In the genomic region with DNA sequence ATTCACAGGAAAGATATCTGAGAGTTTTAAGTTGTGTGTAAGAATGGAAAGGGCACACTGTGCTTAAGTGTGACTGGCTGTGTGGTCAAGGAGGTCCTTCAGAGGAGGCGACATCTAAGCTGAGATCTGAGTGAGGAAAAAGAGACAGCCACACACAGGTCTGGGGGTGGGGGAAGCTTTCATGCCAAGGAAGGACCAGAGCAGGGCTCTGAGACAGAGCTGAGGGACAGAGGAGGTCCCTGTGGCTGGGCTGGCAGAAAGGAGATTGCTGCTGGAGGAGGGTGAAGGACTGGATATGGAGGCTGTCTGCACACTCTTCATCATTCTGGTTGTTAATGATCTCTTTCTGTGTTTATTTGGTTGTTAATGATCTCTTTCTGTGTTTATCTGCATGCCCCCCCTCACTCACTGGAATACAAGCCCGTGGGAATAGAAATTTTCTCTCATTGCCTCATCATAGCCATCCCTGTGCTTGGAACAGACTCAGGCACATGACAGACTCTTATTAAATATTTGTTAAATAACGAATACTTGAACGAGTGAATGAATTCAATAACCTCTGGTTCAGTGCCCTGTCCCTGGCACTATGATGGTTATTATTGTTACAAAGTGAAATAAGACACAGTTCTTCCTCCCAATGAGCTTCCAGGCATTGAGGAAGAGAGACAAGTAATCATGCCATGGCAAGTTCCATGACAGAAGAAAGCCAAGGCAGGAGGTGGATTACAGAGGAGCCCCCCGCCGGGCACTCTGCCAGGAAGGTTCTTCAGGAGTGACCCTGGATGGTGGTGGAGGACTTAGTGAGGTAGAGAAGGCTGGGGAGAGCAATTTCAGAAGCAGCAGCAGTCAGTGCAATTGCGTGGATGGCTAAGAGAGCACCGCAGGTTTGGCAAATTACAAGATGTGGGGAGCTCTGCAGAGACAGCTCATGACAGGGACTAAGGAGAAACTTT, we compare ENCODE assay signal across 25 cellular contexts.
DNase-seq lines count a peak whose midpoint lies in the region; ATAC-seq and TF ChIP-seq lines count a peak whose summit lies in the region.
"Had no signal": no experiment of that assay in that cellular context is flagged by ENCODE, and none has a peak within 500 bp of the region (broad histone marks: within the 10 kb centered on the region; RNA-seq: fewer than 3 reads in every experiment).

No MANE protein-coding gene starts in this region.

- no peak overlapping the region for H3K4me3 Mint-ChIP-seq in stimulated activated naive CD8-positive, alpha-beta T cell treated with anti-CD3 and anti-CD28 coated beads, Interleukin-15, amount 100 ng/mL, for 72 hours
- H3K4me3 Mint-ChIP-seq in neural crest cell, result no peak overlapping the region
- no peak overlapping the region for H3K4me3 Mint-ChIP-seq in type B pancreatic cell
- no peak overlapping the region for H3K4me3 Mint-ChIP-seq in activated naive CD8-positive, alpha-beta T cell treated with anti-CD3 and anti-CD28 coated beads for 36 hours
- H3K4me3 Mint-ChIP-seq: CD4-positive, alpha-beta T cell; GM23338; H9; HFFc6 had no signal

- DNase-seq in stimulated activated naive CD8-positive, alpha-beta T cell treated with anti-CD3 and anti-CD28 coated beads, Interleukin-15, amount 100 ng/mL, for 72 hours, result no peak
- DNase-seq in stimulated activated naive CD8-positive, alpha-beta T cell treated with anti-CD3 and anti-CD28 coated beads, Interleukin-15, Interleukin-2, amounts not matched to agents 100 U/mL and 50 U/mL, for 24 hours, result no peak
- DNase-seq in ecto neural progenitor cell (ENCODE audit: low spot score) (peak; percentile 33), neural crest cell (ENCODE audit: low read depth, low spot score) (no peak), type B pancreatic cell (ENCODE audit: extremely low spot score, unreplicated experiment) (no peak)
- no peak for DNase-seq in activated naive CD8-positive, alpha-beta T cell treated with anti-CD3 and anti-CD28 coated beads for 36 hours
- DNase-seq: CD4-positive, alpha-beta T cell; COR-L47; DMS53; H9; HFFc6; MG63; NCI-H1105 treated with DMSO at 0.1 percent for 48 hours; NCI-H146; NCI-H1930; NCI-H446; NCI-H524 treated with DMSO at 0.1 percent for 48 hours; NCI-H774; NK-92 treated with Interleukin-12 subunit alpha and Interleukin-12 subunit beta, amount 100 ng/mL, for 24 hours; PC-3; SJCRH30 had no signal

- H3K36me3 Mint-ChIP-seq in neural crest cell (ENCODE audit: low read depth) (no peaks in the 10 kb centered on the region), type B pancreatic cell (no peaks in the 10 kb centered on the region)
- no peaks in the 10 kb centered on the region for H3K36me3 Mint-ChIP-seq in activated naive CD8-positive, alpha-beta T cell treated with anti-CD3 and anti-CD28 coated beads for 36 hours

- H3K27ac Mint-ChIP-seq in stimulated activated naive CD8-positive, alpha-beta T cell treated with anti-CD3 and anti-CD28 coated beads, Interleukin-15, amount 100 ng/mL, for 72 hours, result peak overlapping the region; percentile 27 to 31
- H3K27ac Mint-ChIP-seq in neural crest cell (ENCODE audit: unreplicated experiment), result peak overlapping the region; percentile 68
- H3K27ac Mint-ChIP-seq in type B pancreatic cell, result no peak overlapping the region
- no peak overlapping the region for H3K27ac Mint-ChIP-seq in activated naive CD8-positive, alpha-beta T cell treated with anti-CD3 and anti-CD28 coated beads for 36 hours
- H3K27ac Mint-ChIP-seq: CD4-positive, alpha-beta T cell; GM23338; H9; HFFc6 had no signal

- no peak for ATAC-seq in stimulated activated naive CD8-positive, alpha-beta T cell treated with anti-CD3 and anti-CD28 coated beads, Interleukin-15, amount 100 ng/mL, for 72 hours
- ATAC-seq in stimulated activated naive CD8-positive, alpha-beta T cell treated with anti-CD3 and anti-CD28 coated beads, Interleukin-15, Interleukin-2, amounts not matched to agents 100 U/mL and 50 U/mL, for 24 hours, result no peak
- ATAC-seq in HG02970 (IDR thresholded peaks at IDR 0.05; ENCODE audit: low FRiP score, unreplicated experiment), result no peak
- ATAC-seq: GM23338, K562, PC-3, Right ventricle myocardium inferior had no signal

- H3K27me3 Mint-ChIP-seq in stimulated activated naive CD8-positive, alpha-beta T cell treated with anti-CD3 and anti-CD28 coated beads, Interleukin-15, amount 100 ng/mL, for 72 hours, result peaks cover 46% of the 10 kb centered on the region
- H3K27me3 Mint-ChIP-seq in neural crest cell (ENCODE audit: low read depth), result no peaks in the 10 kb centered on the region
- H3K27me3 Mint-ChIP-seq in type B pancreatic cell, result peaks cover 10% of the 10 kb centered on the region
- peaks cover 19% of the 10 kb centered on the region for H3K27me3 Mint-ChIP-seq in activated naive CD8-positive, alpha-beta T cell treated with anti-CD3 and anti-CD28 coated beads for 36 hours

- TF ChIP-seq CTCF in neural crest cell (conservative IDR thresholded peaks at IDR 0.05) (no peak), type B pancreatic cell (conservative IDR thresholded peaks at IDR 0.05) (no peak)

- H3K9me3 Mint-ChIP-seq in stimulated activated naive CD8-positive, alpha-beta T cell treated with anti-CD3 and anti-CD28 coated beads, Interleukin-15, amount 100 ng/mL, for 72 hours, result no peaks in the 10 kb centered on the region
- H3K9me3 Mint-ChIP-seq in neural crest cell (peaks cover 4% of the 10 kb centered on the region), type B pancreatic cell (peaks cover 15% of the 10 kb centered on the region)
- no peaks in the 10 kb centered on the region for H3K9me3 Mint-ChIP-seq in activated naive CD8-positive, alpha-beta T cell treated with anti-CD3 and anti-CD28 coated beads for 36 hours
- H3K9me3 Mint-ChIP-seq: CD4-positive, alpha-beta T cell; H9; HFFc6 had no signal

- no peaks in the 10 kb centered on the region for H3K4me1 Mint-ChIP-seq in stimulated activated naive CD8-positive, alpha-beta T cell treated with anti-CD3 and anti-CD28 coated beads, Interleukin-15, amount 100 ng/mL, for 72 hours
- H3K4me1 Mint-ChIP-seq in neural crest cell (peaks cover 11% of the 10 kb centered on the region), type B pancreatic cell (ENCODE audit: unreplicated experiment) (no peaks in the 10 kb centered on the region)
- H3K4me1 Mint-ChIP-seq in activated naive CD8-positive, alpha-beta T cell treated with anti-CD3 and anti-CD28 coated beads for 36 hours, result no peaks in the 10 kb centered on the region

Comparison
In these comparisons a context has a peak if more than half of its experiments do, and no peak if none do; other contexts are left out.
1. H3K27ac Mint-ChIP-seq: peak in stimulated activated naive CD8-positive, alpha-beta T cell treated with anti-CD3 and anti-CD28 coated beads, Interleukin-15, amount 100 ng/mL, for 72 hours (2 of 2) and neural crest cell (single experiment); none in type B pancreatic cell (single experiment) and activated naive CD8-positive, alpha-beta T cell treated with anti-CD3 and anti-CD28 coated beads for 36 hours (single experiment).